8 cellular contexts compared by ENCODE assay signal in genomic region chr6:75935473-75935793, GRCh38.
DNase-seq lines count a peak whose midpoint lies in the region; ATAC-seq, FAIRE-seq and TF ChIP-seq lines count a peak whose summit lies in the region.

No MANE protein-coding gene starts in this region.

- CTCF ChIA-PET in A549 (lab: Yijun Ruan, JAX), result interaction anchor here (0.9 to 1.8 kb wide), 3 partner anchors 11 to 1522 kb away, joined by 3 to 6 read pairs (median 3); no protein-coding TSS in a partner anchor

- H3K4me2 ChIP-seq in A549, result peak overlapping the region; percentile 94

- TF ChIP-seq CTCF in A549 (IDR thresholded peaks at IDR 0.05), result no peak
- TF ChIP-seq CTCF in astrocyte of the spinal cord (IDR thresholded peaks at IDR 0.05; ENCODE audit: low read depth, low read length), result no peak
- no peak for TF ChIP-seq CTCF in GM20000 (IDR thresholded peaks at IDR 0.05; ENCODE audit: extremely low read depth, missing control alignments)

- DNase-seq in A549 (ENCODE audit: low read depth in 1 of 2, low spot score in 1 of 2), result no peak
- no peak for DNase-seq in astrocyte of the spinal cord (ENCODE audit: low read depth, low spot score)
- DNase-seq in GM20000 (ENCODE audit: low spot score), result no peak
- DNase-seq in NCI-H226, result no peak
- no peak for DNase-seq in head of caudate nucleus
- no peak for DNase-seq in NCI-H446 treated with DMSO at 0.1 percent for 48 hours (lab: John Stamatoyannopoulos, UW)

- H3K9me3 ChIP-seq in A549 (no peaks in the 10 kb centered on the region), mesodermal cell (ENCODE audit: control insufficient read depth, low read length) (no peaks in the 10 kb centered on the region)

- H3K4me3 ChIP-seq in A549 (peak overlapping the region; percentile 36; the same call in 1 of the 3 replicates), astrocyte of the spinal cord (ENCODE audit: low read depth, low read length) (peak overlapping the region; percentile 38), mesodermal cell (ENCODE audit: extremely low read depth, insufficient read depth, low read length, poor library complexity, severe bottlenecking) (peak overlapping the region; percentile 35)

- H3K4me1 ChIP-seq in A549, result no peaks in the 10 kb centered on the region
- H3K4me1 ChIP-seq in mesodermal cell (ENCODE audit: control insufficient read depth, insufficient read depth, low read length, poor library complexity, severe bottlenecking), result peaks cover 4% of the 10 kb centered on the region

- TF ChIP-seq RAD21 in A549 (conservative IDR thresholded peaks at IDR 0.05 in 1 of 2, IDR thresholded peaks at IDR 0.05 in 1 of 2), result no peak

- no peaks in the 10 kb centered on the region for H3K36me3 ChIP-seq in mesodermal cell (ENCODE audit: control insufficient read depth, insufficient read depth, low read length)

- no peak for FAIRE-seq in A549 (lab: Jason Lieb, UNC)

- WGBS in A549 (ENCODE audit: missing lambda C conversion rate), result 82% methylated on average over 9 of the region's 12 CpGs
- WGBS in mesodermal cell (ENCODE audit: insufficient coverage in 2 of 2), 2 experiments, result no CpG with 5 or more reads among the region's 12 CpGs

- TF ChIP-seq EP300 in A549 (IDR thresholded peaks at IDR 0.05), result no peak

- intact Hi-C loops in head of caudate nucleus (cut with DNase I), result loop anchor here (10.0 kb wide), 1 partner anchor 1519 kb away; no protein-coding TSS in a partner anchor

- POLR2A ChIA-PET in A549 (lab: Yijun Ruan, JAX), result no interaction called here

- ATAC-seq in A549 (peak; percentile 14 to 30; a peak in 4 of 6 replicates), HG02642 (IDR thresholded peaks at IDR 0.05; ENCODE audit: poor library complexity, unreplicated experiment) (peak; percentile 8)

- in situ Hi-C loops in astrocyte of the spinal cord (cut with HindIII; ENCODE audit: low sequenced_read_pairs), result no loop called here

- no peak overlapping the region for H3K27ac ChIP-seq in A549
- no peak overlapping the region for H3K27ac ChIP-seq in mesodermal cell (ENCODE audit: low read depth, low read length, severe bottlenecking)

- TF ChIP-seq POLR2A in A549 (IDR thresholded peaks at IDR 0.05; ENCODE audit: low read length), result no peak

TF ChIP-seq in A549, 52 proteins besides CTCF, POLR2A, EP300 and RAD21:
- no peak for TF ChIP-seq FOSL2 (IDR thresholded peaks at IDR 0.05)
- no peak for TF ChIP-seq FOSL2 (CRISPR knock-in tag; IDR thresholded peaks at IDR 0.05)
- TF ChIP-seq NPAS2 (CRISPR knock-in tag; IDR thresholded peaks at IDR 0.05; ENCODE audit: borderline replicate concordance), result no peak
- no peak for TF ChIP-seq RNF2 (IDR thresholded peaks at IDR 0.05; ENCODE audit: borderline replicate concordance, low read depth)
- no peak for TF ChIP-seq NR3C1 (IDR thresholded peaks at IDR 0.05)
- no peak for TF ChIP-seq HES2 (IDR thresholded peaks at IDR 0.05)
- no peak for TF ChIP-seq ESRRA (IDR thresholded peaks at IDR 0.05; ENCODE audit: borderline replicate concordance, low read length)
- no peak for TF ChIP-seq NFE2L2 (conservative IDR thresholded peaks at IDR 0.05; ENCODE audit: low read length)
- TF ChIP-seq TP53 (CRISPR knock-in tag; IDR thresholded peaks at IDR 0.05), result no peak
